Comparison of ENCODE assay signal across 1 cellular context in genomic region chr5:149765932-149766331, GRCh38.
TF ChIP-seq lines count a peak whose summit lies in the region.

No MANE protein-coding gene starts in this region.

TF ChIP-seq in H1, 55 proteins besides CTCF, POLR2A, EP300 and RAD21 (continued from another document):
- TF ChIP-seq FOSL1 (IDR thresholded peaks at IDR 0.05; ENCODE audit: insufficient read depth, low read depth, low read length) (no peak), TCF12 (IDR thresholded peaks at IDR 0.05; ENCODE audit: low read depth, low read length) (no peak), BCL11A (IDR thresholded peaks at IDR 0.05; ENCODE audit: low read depth in 2 of 2, low read length in 2 of 2) (no peak)
